ENCODE assay signal across 24 cellular contexts in genomic region chr7:156009569-156009968, GRCh38.
"Had no signal": no experiment of that assay in that cellular context is flagged by ENCODE, and none has a peak within 500 bp of the region (broad histone marks: within the 10 kb centered on the region; RNA-seq: fewer than 3 reads in every experiment).

No MANE protein-coding gene starts in this region.

- H3K4me2 ChIP-seq: neural progenitor cell had no signal

- ATAC-seq: naive thymus-derived CD4-positive, alpha-beta T cell; natural killer cell; psoas muscle; right cardiac atrium; sciatic nerve; stimulated activated effector memory CD8-positive, alpha-beta T cell treated with anti-CD3 and anti-CD28 coated beads, Interleukin-12 subunit alpha, Interleukin-12 subunit beta, amount 100 ng/mL, for 72 hours; stimulated activated naive B cell treated with anti-CD40 and anti-IgM and Interleukin-4, amounts not matched to agents 10 μg/mL and 1 μg/mL and 100 μg/mL, for 72 hours; upper lobe of right lung had no signal

- H3K27ac ChIP-seq: neural progenitor cell, ovary, parathyroid adenoma, psoas muscle, skin epidermis, stomach, thoracic aorta, thyroid gland, transverse colon, upper lobe of right lung, uterus had no signal

- DNase-seq: naive thymus-derived CD4-positive, alpha-beta T cell; natural killer cell; occipital lobe; ovary; posterior cingulate gyrus; psoas muscle; right cardiac atrium; stimulated activated CD4-positive, alpha-beta T cell treated with anti-CD3 and anti-CD28 coated beads, Interleukin-15, amount 100 ng/mL, for 24 hours; stimulated activated CD4-positive, alpha-beta T cell treated with anti-CD3 and anti-CD28 coated beads, Interleukin-2, amount 100 ng/mL, for 24 hours; stimulated activated CD4-positive, alpha-beta T cell treated with anti-CD3 and anti-CD28 coated beads, Interleukin-2, amount 100 ng/mL, for 48 hours; stimulated activated CD4-positive, alpha-beta T cell treated with anti-CD3 and anti-CD28 coated beads, Interleukin-4, amount 100 ng/mL, for 24 hours; stimulated activated naive B cell treated with anti-CD40 and anti-IgM and Interleukin-4, amounts not matched to agents 10 μg/mL and 1 μg/mL and 100 μg/mL, for 72 hours; stimulated activated naive CD4-positive, alpha-beta T cell treated with Interleukin-2 at 50 U/mL for 16 hours; stomach; thyroid gland; transverse colon; upper lobe of right lung; uterus had no signal

- H3K4me1 ChIP-seq: neural progenitor cell, parathyroid adenoma, psoas muscle, stomach, thyroid gland, transverse colon, upper lobe of right lung, uterus had no signal

- H3K27me3 ChIP-seq: neural progenitor cell, ovary, stomach, thyroid gland, upper lobe of right lung, uterus had no signal

- H3K4me3 ChIP-seq: neural progenitor cell, ovary, psoas muscle, skin epidermis, stomach, thoracic aorta, thyroid gland, transverse colon, upper lobe of right lung, uterus had no signal

- H3K36me3 ChIP-seq: neural progenitor cell, ovary, stomach, thoracic aorta, thyroid gland, transverse colon, upper lobe of right lung, uterus had no signal

- H3K79me2 ChIP-seq: parathyroid adenoma had no signal

- H3K9me3 ChIP-seq: ovary, stomach, thoracic aorta, thyroid gland, transverse colon, uterus had no signal

- H2AFZ ChIP-seq: neural progenitor cell, parathyroid adenoma had no signal

- H3K9ac ChIP-seq: neural progenitor cell, parathyroid adenoma had no signal
